In genomic region chr14:35969310-35969709, GRCh38 we compare ENCODE assay signal across 11 cellular contexts.
"Had no signal": no experiment of that assay in that cellular context is flagged by ENCODE, and none has a peak within 500 bp of the region (broad histone marks: within the 10 kb centered on the region; RNA-seq: fewer than 3 reads in every experiment).

No MANE protein-coding gene starts in this region.

- H3K4me1 Mint-ChIP-seq: H9 had no signal

- H2AFZ ChIP-seq: GM23248, GM23338 had no signal

- H3K4me1 ChIP-seq: HAP-1 had no signal

- H3K36me3 ChIP-seq: HAP-1 had no signal

- H3K4me3 ChIP-seq: GM23248, GM23338, HAP-1 had no signal

- DNase-seq: GM23248, GOT3, H7, H9, HCEC 1CT, HFFc6 had no signal

- H3K9me3 ChIP-seq: HAP-1 had no signal

- H3K9me3 Mint-ChIP-seq: GM23338, H9, HFFc6 had no signal

- FAIRE-seq: H1, H54 had no signal

- H3K9ac ChIP-seq: GM23248 had no signal

- H3K4me2 ChIP-seq: GM23338 had no signal

- ATAC-seq: GM23338, HCT116 had no signal

- H3K4me3 Mint-ChIP-seq: GM23338, H9, HFFc6 had no signal

- H3K27ac Mint-ChIP-seq: GM23338, H9, HFFc6 had no signal

- H3K27ac ChIP-seq: GM23248 had no signal
